In the genomic region with DNA sequence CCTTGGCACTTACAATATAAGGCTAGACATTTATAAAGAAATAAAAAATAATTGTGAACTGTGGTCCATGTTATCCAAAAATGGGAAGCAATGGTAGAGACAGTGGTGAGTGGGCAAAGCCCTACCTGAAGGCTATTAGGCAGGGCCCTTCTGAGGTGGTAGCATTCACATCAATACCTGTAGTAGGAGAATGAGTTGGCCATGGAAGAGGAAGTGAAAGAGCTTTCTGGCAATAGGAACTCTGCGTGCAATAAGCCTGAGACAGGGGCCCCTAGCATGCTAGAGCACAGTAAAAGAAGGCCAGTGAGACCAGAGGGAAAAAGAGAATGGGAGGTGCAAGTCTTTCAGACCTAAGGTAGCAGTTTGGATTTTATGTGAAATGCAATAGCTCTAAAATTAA, we compare ENCODE assay signal across 14 cellular contexts.
A peak's percentile ranks its signal among the peaks of the same experiment; 100 is the strongest.
DNase-seq lines count a peak whose midpoint lies in the region; ATAC-seq, FAIRE-seq and TF ChIP-seq lines count a peak whose summit lies in the region.
"Had no signal": no experiment of that assay in that cellular context is flagged by ENCODE, and none has a peak within 500 bp of the region (broad histone marks: within the 10 kb centered on the region; RNA-seq: fewer than 3 reads in every experiment).

No MANE protein-coding gene starts in this region.

- TF ChIP-seq CTCF in GM12864 (IDR thresholded peaks at IDR 0.05; ENCODE audit: low read depth, low read length, missing control alignments) (no peak), heart left ventricle (IDR thresholded peaks at IDR 0.05) (no peak)

- FAIRE-seq in urothelium cell line (lab: Jason Lieb, UNC) = no peak
- FAIRE-seq: A204.1 had no signal

- no peak overlapping the region for H3K27ac ChIP-seq in heart left ventricle
- H3K27ac ChIP-seq: uterus, VCaP had no signal

- 65 to 79% (median 76%) methylated on average over 1 of the region's 1 CpG for WGBS in heart left ventricle, 4 donors

- H3K4me3 ChIP-seq in GM12864 (ENCODE audit: low read depth, low read length) = no peak overlapping the region
- H3K4me3 ChIP-seq in heart left ventricle = no peak overlapping the region
- H3K4me3 ChIP-seq: uterus had no signal

- intact Hi-C loops in heart left ventricle (cut with DNase I) = no loop called here

- peaks cover 0 to 18% (median 0%) of the 10 kb centered on the region in 12 donors for H3K4me1 ChIP-seq in heart left ventricle
- H3K4me1 ChIP-seq: uterus had no signal

- DNase-seq in GM12864 (ENCODE audit: low read depth) = peak; percentile 18
- DNase-seq in heart left ventricle = no peak
- DNase-seq in DMS 273 treated with DMSO at 0.1 percent for 48 hours (lab: John Stamatoyannopoulos, UW) = no peak
- DNase-seq in urothelium cell line (ENCODE audit: low spot score) = no peak
- DNase-seq in stimulated activated CD4-positive, alpha-beta T cell treated with anti-CD3 and anti-CD28 coated beads, Interleukin-1b, Interleukin-23, amount 100 ng/mL, for 48 hours = no peak
- DNase-seq: activated T-cell treated with anti-CD3 and anti-CD28 coated beads, Interleukin-2, amount 50 U/mL, for 1 hour; Calu3; NCI-H2107; uterus had no signal

- no peaks in the 10 kb centered on the region for H3K36me3 ChIP-seq in heart left ventricle
- H3K36me3 ChIP-seq: uterus had no signal

- ATAC-seq in GM19395 (IDR thresholded peaks at IDR 0.05; ENCODE audit: unreplicated experiment) (peak; percentile 98), HG02798 (IDR thresholded peaks at IDR 0.05; ENCODE audit: poor library complexity, unreplicated experiment) (peak; percentile 80), HG03469 (IDR thresholded peaks at IDR 0.05; ENCODE audit: unreplicated experiment) (peak; percentile 67), heart left ventricle (no peak)

- TF ChIP-seq POLR2A in heart left ventricle (IDR thresholded peaks at IDR 0.05) = no peak

- H3K27me3 ChIP-seq in heart left ventricle = no peaks in the 10 kb centered on the region
- H3K27me3 ChIP-seq: uterus had no signal

- no peaks in the 10 kb centered on the region for H3K9me3 ChIP-seq in heart left ventricle
- H3K9me3 ChIP-seq: uterus had no signal

Comparison
In these comparisons a context has a peak if more than half of its experiments do, and no peak if none do; other contexts are left out.
1. ATAC-seq: peak in GM19395 (single experiment), HG02798 (single experiment) and HG03469 (single experiment); none in heart left ventricle (0 of 4).